Comparison of ENCODE assay signal across 9 cellular contexts in the genomic region with DNA sequence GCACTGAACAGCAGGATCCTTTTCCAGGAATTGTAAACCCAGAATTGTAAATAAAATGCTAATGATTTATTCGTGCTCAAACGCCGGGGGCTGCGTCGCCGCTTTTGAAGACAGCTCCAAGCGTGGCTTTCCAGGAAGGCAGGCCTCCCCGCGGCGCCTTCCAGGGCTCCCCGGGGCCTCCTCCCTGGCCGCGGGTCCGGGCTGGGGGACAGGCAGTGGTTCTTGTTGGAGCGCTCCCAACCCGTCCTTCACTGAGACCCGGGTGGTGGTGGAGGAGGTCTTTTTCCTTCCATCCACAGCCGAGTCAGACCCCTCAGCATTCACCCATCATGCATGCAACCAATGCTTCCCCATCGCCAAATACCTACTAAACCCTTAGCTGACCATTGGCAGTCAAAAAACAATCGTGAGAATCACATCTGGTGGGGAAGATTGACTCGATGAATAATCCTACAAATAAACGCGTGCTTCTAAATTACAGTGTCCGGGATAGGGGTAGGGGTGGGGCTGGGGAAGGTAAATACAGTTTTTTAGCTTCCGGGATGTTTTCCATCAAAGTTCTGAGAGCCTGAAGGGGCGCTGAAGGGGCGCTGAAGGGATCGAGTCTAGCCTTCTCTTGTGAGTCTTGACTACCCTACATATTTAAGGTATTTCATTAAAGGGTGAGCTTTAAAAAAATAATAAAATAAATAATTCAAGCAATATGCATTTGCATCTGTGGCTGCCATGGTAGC. TPM values are rescaled to one million over a fixed set of nuclear protein-coding genes. Genes with fewer than 3 reads are reported as not detected.
DNase-seq lines count a peak whose midpoint lies in the region; ATAC-seq and TF ChIP-seq lines count a peak whose summit lies in the region.
"Had no signal": no experiment of that assay in that cellular context is flagged by ENCODE, and none has a peak within 500 bp of the region (broad histone marks: within the 10 kb centered on the region; RNA-seq: fewer than 3 reads in every experiment).

No MANE protein-coding gene starts in this region.

- peak overlapping the region in 1 of 5 experiments; percentile 42 for H3K27ac Mint-ChIP-seq in brain

- H3K4me1 ChIP-seq in HUES48 (ENCODE audit: control insufficient read depth, insufficient read depth, low read length) (peaks cover 18% of the 10 kb centered on the region), lower lobe of right lung (peaks cover 16% of the 10 kb centered on the region), stomach smooth muscle (ENCODE audit: control insufficient read depth, insufficient read depth, low read length) (peaks cover 11% of the 10 kb centered on the region), mucosa of descending colon (ENCODE audit: low read depth) (peaks cover 16% of the 10 kb centered on the region)

- no peak for TF ChIP-seq CTCF in brain (conservative IDR thresholded peaks at IDR 0.05)
- no peak for TF ChIP-seq CTCF in lower lobe of right lung (IDR thresholded peaks at IDR 0.05)
- TF ChIP-seq CTCF in mucosa of descending colon (IDR thresholded peaks at IDR 0.05) = no peak
- no peak for TF ChIP-seq CTCF in GM10266 (IDR thresholded peaks at IDR 0.05; ENCODE audit: control insufficient read depth, insufficient read depth, low read depth, missing control alignments)

- H3K4me3 Mint-ChIP-seq in brain = peak overlapping the region; percentile 73 to 79 (median 76)

- no peaks in the 10 kb centered on the region for H3K36me3 Mint-ChIP-seq in brain

- H3K27me3 ChIP-seq in HUES48 (ENCODE audit: control insufficient read depth, insufficient read depth, low read length) (peaks cover 54% of the 10 kb centered on the region), lower lobe of right lung (ENCODE audit: low read depth) (peaks cover 65% of the 10 kb centered on the region), stomach smooth muscle (ENCODE audit: control insufficient read depth in 1 of 2, insufficient read depth in 2 of 2, low read length in 2 of 2) (peaks cover 35 to 53% of the 10 kb centered on the region in 2 donors)

- no peak for DNase-seq in lower lobe of right lung
- no peak for DNase-seq in mucosa of descending colon
- no peak for DNase-seq in GM10266 (ENCODE audit: extremely low spot score)
- DNase-seq: GOT3, T1000 had no signal

- intact Hi-C loops in lower lobe of right lung (cut with DNase I) = no loop called here
- intact Hi-C loops in mucosa of descending colon (cut with DNase I, micrococcal nuclease) = no loop called here

- H3K4me3 ChIP-seq in HUES48 (ENCODE audit: low read depth, low read length) (peak overlapping the region; percentile 70), lower lobe of right lung (peak overlapping the region; percentile 42), stomach smooth muscle (ENCODE audit: low read length in 2 of 2) (peak overlapping the region; percentile 4 to 61), mucosa of descending colon (no peak overlapping the region)

- no peak for ATAC-seq in lower lobe of right lung
- no peak for ATAC-seq in mucosa of descending colon
- no peak for ATAC-seq in GM21529 (IDR thresholded peaks at IDR 0.05; ENCODE audit: unreplicated experiment)

- H3K9me3 ChIP-seq in HUES48 (ENCODE audit: control insufficient read depth, insufficient read depth, low read length) = 0 out of 2 replicates have a peak, but pooled peaks cover 5% of the 10 kb centered on the region
- H3K9me3 ChIP-seq in lower lobe of right lung = no peaks in the 10 kb centered on the region
- H3K9me3 ChIP-seq in stomach smooth muscle (ENCODE audit: control insufficient read depth in 2 of 2, low read length in 2 of 2) = no peaks in the 10 kb centered on the region
- no peaks in the 10 kb centered on the region for H3K9me3 ChIP-seq in mucosa of descending colon

- H3K27me3 Mint-ChIP-seq in brain = peaks cover 58% of the 10 kb centered on the region

- H3K27ac ChIP-seq in HUES48 (ENCODE audit: low read depth, low read length) = no peak overlapping the region
- no peak overlapping the region for H3K27ac ChIP-seq in lower lobe of right lung
- no peak overlapping the region for H3K27ac ChIP-seq in stomach smooth muscle (ENCODE audit: low read length)

- no peaks in the 10 kb centered on the region for H3K36me3 ChIP-seq in HUES48 (ENCODE audit: control insufficient read depth, insufficient read depth, low read length)
- H3K36me3 ChIP-seq in lower lobe of right lung = no peaks in the 10 kb centered on the region
- no peaks in the 10 kb centered on the region for H3K36me3 ChIP-seq in stomach smooth muscle (ENCODE audit: control insufficient read depth in 2 of 2, insufficient read depth in 2 of 2, low read length in 2 of 2)
- H3K36me3 ChIP-seq in mucosa of descending colon (ENCODE audit: low read depth) = no peaks in the 10 kb centered on the region

- H3K9me3 Mint-ChIP-seq in brain = peaks cover 0 to 14% (median 8%) of the 10 kb centered on the region in 5 experiments

- peaks cover 47% of the 10 kb centered on the region for H3K4me1 Mint-ChIP-seq in brain

- H3K9ac ChIP-seq in HUES48 (ENCODE audit: low read depth, low read length) (no peak overlapping the region), stomach smooth muscle (ENCODE audit: low read length in 2 of 2) (no peak overlapping the region)

RNA-seq across cellular contexts. Expression of gene RRAGC, which starts 40.7 kb away (rescaled TPM):
- polyA plus RNA-seq in brain (ENCODE audit: insufficient read depth, low read depth, low replicate concordance) = 16.0 TPM
- total RNA-seq in lower lobe of right lung (33.9 TPM), mucosa of descending colon (10 to 100 TPM; 29.7 to 41.7 (median 32.5) TPM)

RNA-seq across cellular contexts. Expression of gene MYCBP, which starts 54.3 kb away (rescaled TPM):
- 8.2 TPM for polyA plus RNA-seq in brain (ENCODE audit: insufficient read depth, low read depth, low replicate concordance)
- total RNA-seq in lower lobe of right lung = 21.6 TPM
- 10 to 100 TPM; 21.4 to 37.4 (median 24.2) TPM for total RNA-seq in mucosa of descending colon
